1 cellular context compared by ENCODE assay signal in genomic region chr16:15053904-15054303, GRCh38.
A peak's percentile ranks its signal among the peaks of the same experiment; 100 is the strongest.
TF ChIP-seq lines count a peak whose summit lies in the region.

No MANE protein-coding gene starts in this region.

TF ChIP-seq in HepG2, 621 proteins besides CTCF, POLR2A, EP300 and RAD21 (continued from another document):
- TF ChIP-seq ZNF800 (CRISPR knock-in tag; IDR thresholded peaks at IDR 0.05) (no peak), ZNF274 (CRISPR knock-in tag; IDR thresholded peaks at IDR 0.05) (no peak), ZNF160 (CRISPR knock-in tag; IDR thresholded peaks at IDR 0.05) (no peak), SNRNP70 (IDR thresholded peaks at IDR 0.05; ENCODE audit: low read depth, low read length) (no peak), ZNF710 (CRISPR knock-in tag; IDR thresholded peaks at IDR 0.05; ENCODE audit: borderline replicate concordance) (no peak), TRAFD1 (CRISPR knock-in tag; IDR thresholded peaks at IDR 0.05; ENCODE audit: borderline replicate concordance) (no peak), ZNF607 (CRISPR knock-in tag; IDR thresholded peaks at IDR 0.05; ENCODE audit: borderline replicate concordance) (0 out of 2 replicates have a peak, but pooled peaks have one; percentile 60), ZNF773 (CRISPR knock-in tag; IDR thresholded peaks at IDR 0.05; ENCODE audit: borderline replicate concordance) (no peak), RARA (CRISPR knock-in tag; IDR thresholded peaks at IDR 0.05) (no peak), HCFC1 (IDR thresholded peaks at IDR 0.05; ENCODE audit: low read depth, low read length) (no peak), ZNF225 (CRISPR knock-in tag; IDR thresholded peaks at IDR 0.05) (no peak), EHMT2 (IDR thresholded peaks at IDR 0.05; ENCODE audit: borderline replicate concordance, low read depth, low read length) (no peak), ATF5 (CRISPR knock-in tag; IDR thresholded peaks at IDR 0.05; ENCODE audit: low read depth) (no peak), GRHL1 (CRISPR knock-in tag; conservative IDR thresholded peaks at IDR 0.05) (no peak), ZMYM2 (CRISPR knock-in tag; IDR thresholded peaks at IDR 0.05) (no peak), FOXP1 (IDR thresholded peaks at IDR 0.05) (no peak), FOXP1 (CRISPR knock-in tag; IDR thresholded peaks at IDR 0.05) (no peak), HOXA5 (CRISPR knock-in tag; IDR thresholded peaks at IDR 0.05) (no peak), ZC3H4 (CRISPR knock-in tag; IDR thresholded peaks at IDR 0.05; ENCODE audit: borderline replicate concordance) (no peak), MBNL3 (CRISPR knock-in tag; conservative IDR thresholded peaks at IDR 0.05) (no peak), NR1H2 (CRISPR knock-in tag; IDR thresholded peaks at IDR 0.05; ENCODE audit: borderline replicate concordance, low read depth) (no peak), ZNF10 (CRISPR knock-in tag; IDR thresholded peaks at IDR 0.05; ENCODE audit: borderline replicate concordance, low read depth) (no peak), KMT2A (CRISPR knock-in tag; IDR thresholded peaks at IDR 0.05) (no peak), HMG20B (CRISPR knock-in tag; conservative IDR thresholded peaks at IDR 0.05) (no peak), NFKB2 (CRISPR knock-in tag; IDR thresholded peaks at IDR 0.05; ENCODE audit: borderline replicate concordance) (no peak), SPEN (CRISPR knock-in tag; IDR thresholded peaks at IDR 0.05; ENCODE audit: low read depth) (no peak)
